8 cellular contexts compared by ENCODE assay signal in genomic region chr12:9741726-9742125, GRCh38.
DNase-seq lines count a peak whose midpoint lies in the region; ATAC-seq lines count a peak whose summit lies in the region.

No MANE protein-coding gene starts in this region.

- peak overlapping the region in 1 of 2 donors; percentile 15 for H3K4me3 ChIP-seq in mucosa of rectum (ENCODE audit: low read length in 2 of 2)

- DNase-seq in activated CD4-positive, CD25-positive, alpha-beta regulatory T cell treated with anti-CD3 and anti-CD28 coated beads, Interleukin-2, amount 50 U/mL, for 72 hours, result peak; percentile 52
- DNase-seq in NCI-H2227 treated with DMSO at 0.1 percent for 48 hours (lab: John Stamatoyannopoulos, UW) (no peak), NCI-H2107 (lab: John Stamatoyannopoulos, UW) (no peak), SKM-1 (lab: John Stamatoyannopoulos, UW; ENCODE audit: unreplicated experiment) (no peak), NCI-H146 (lab: John Stamatoyannopoulos, UW) (no peak)

- ATAC-seq in GM19023 (IDR thresholded peaks at IDR 0.05; ENCODE audit: unreplicated experiment) (peak; percentile 75), HG03097 (IDR thresholded peaks at IDR 0.05; ENCODE audit: low FRiP score, unreplicated experiment) (peak; percentile 64)

- no peaks in the 10 kb centered on the region for H3K36me3 ChIP-seq in mucosa of rectum (ENCODE audit: control insufficient read depth in 2 of 2, insufficient read depth in 2 of 2, low read length in 2 of 2)

- H3K4me1 ChIP-seq in mucosa of rectum (ENCODE audit: control insufficient read depth in 2 of 2, insufficient read depth in 2 of 2, low read length in 2 of 2), result peaks cover 0 to 4% of the 10 kb centered on the region in 2 donors

- H3K9me3 ChIP-seq in mucosa of rectum (ENCODE audit: control insufficient read depth in 2 of 2, low read length in 2 of 2), result no peaks in the 10 kb centered on the region

- H3K9ac ChIP-seq in mucosa of rectum (ENCODE audit: low read depth in 1 of 2, low read length in 2 of 2), result no peak overlapping the region

- peak overlapping the region; percentile 67 to 71 for H3K27ac ChIP-seq in mucosa of rectum (ENCODE audit: low read depth in 2 of 2, low read length in 2 of 2)

- no peaks in the 10 kb centered on the region for H3K27me3 ChIP-seq in mucosa of rectum (ENCODE audit: control insufficient read depth in 2 of 2, insufficient read depth in 2 of 2, low read length in 2 of 2)
